In genomic region chr19:4374451-4375163, GRCh38 we compare ENCODE assay signal across 1 cellular context.
TF ChIP-seq lines count a peak whose summit lies in the region.

No MANE protein-coding gene starts in this region.

TF ChIP-seq in K562, 482 proteins besides CTCF, POLR2A, EP300 and RAD21 (continued from another document and continues in another):
- TF ChIP-seq ZBTB34 (CRISPR knock-in tag; IDR thresholded peaks at IDR 0.05) (peak; percentile 58; the same call in 1 of the 2 replicates), E2F6 (IDR thresholded peaks at IDR 0.05; ENCODE audit: borderline replicate concordance in 1 of 2, extremely low read depth in 1 of 2, insufficient read depth in 1 of 2, insufficient read length in 1 of 2, low read depth in 1 of 2, low read length in 1 of 2, poor library complexity in 1 of 2, severe bottlenecking in 1 of 2) (peak; percentile 94 to 95), FOSL1 (tag; conservative IDR thresholded peaks at IDR 0.05) (peak; percentile 100), TRIM24 (IDR thresholded peaks at IDR 0.05) (peak; percentile 66 to 84; a peak in 3 of 4 replicates), TOE1 (IDR thresholded peaks at IDR 0.05; ENCODE audit: borderline replicate concordance) (peak; percentile 82), TOE1 (CRISPR knock-in tag; IDR thresholded peaks at IDR 0.05; ENCODE audit: borderline replicate concordance, low read depth) (peak; percentile 88; the same call in 1 of the 2 replicates), ZNF444 (CRISPR knock-in tag; IDR thresholded peaks at IDR 0.05) (no peak), CREB3L1 (IDR thresholded peaks at IDR 0.05; ENCODE audit: borderline replicate concordance, low read depth) (peak; percentile 61; the same call in 1 of the 2 replicates), CTBP1 (IDR thresholded peaks at IDR 0.05; ENCODE audit: borderline replicate concordance) (peak; percentile 86), SMARCB1 (IDR thresholded peaks at IDR 0.05; ENCODE audit: insufficient read length, low read depth) (no peak), GMEB1 (CRISPR knock-in tag; IDR thresholded peaks at IDR 0.05) (peak; percentile 76), ARID4B (CRISPR knock-in tag; IDR thresholded peaks at IDR 0.05) (peak; percentile 97), ZNF12 (CRISPR knock-in tag; IDR thresholded peaks at IDR 0.05) (peak; percentile 47; the same call in 1 of the 2 replicates), MIER1 (IDR thresholded peaks at IDR 0.05; ENCODE audit: low read depth) (no peak), DLX4 (CRISPR knock-in tag; IDR thresholded peaks at IDR 0.05) (no peak), ZNF79 (CRISPR knock-in tag; IDR thresholded peaks at IDR 0.05; ENCODE audit: low read depth) (peak; percentile 68; the same call in 1 of the 2 replicates), ZNF57 (CRISPR knock-in tag; IDR thresholded peaks at IDR 0.05) (peak; percentile 82), GATAD2B (IDR thresholded peaks at IDR 0.05; ENCODE audit: borderline replicate concordance) (peak; percentile 66), CBFA2T3 (IDR thresholded peaks at IDR 0.05) (peak; percentile 70), NUFIP1 (IDR thresholded peaks at IDR 0.05; ENCODE audit: partially characterized antibody) (peak; percentile 94), SNIP1 (IDR thresholded peaks at IDR 0.05; ENCODE audit: low read depth) (no peak), SMAD1 (IDR thresholded peaks at IDR 0.05; ENCODE audit: low read depth, low read length, partially characterized antibody) (peak; percentile 17), NCOR1 (IDR thresholded peaks at IDR 0.05) (peak; percentile 79), POLR2G (IDR thresholded peaks at IDR 0.05; ENCODE audit: low read depth, low read length) (peak; percentile 90), MEF2D (tag; conservative IDR thresholded peaks at IDR 0.05; ENCODE audit: low read depth) (peak; percentile 83), KDM1A (IDR thresholded peaks at IDR 0.05) (peak in 1 of 2 experiments; percentile 68; a peak in 2 of 4 replicates), ATF7 (IDR thresholded peaks at IDR 0.05) (peak; percentile 84), POLR2H (tag; IDR thresholded peaks at IDR 0.05; ENCODE audit: low read depth) (no peak), HES1 (IDR thresholded peaks at IDR 0.05; ENCODE audit: low read depth) (peak; percentile 15), SPI1 (IDR thresholded peaks at IDR 0.05; ENCODE audit: borderline replicate concordance, low read depth, low read length) (no peak), ESRRB (CRISPR knock-in tag; IDR thresholded peaks at IDR 0.05; ENCODE audit: borderline replicate concordance) (no peak), NFIC (IDR thresholded peaks at IDR 0.05) (peak; percentile 79), PCBP1 (IDR thresholded peaks at IDR 0.05; ENCODE audit: low read depth, low read length, poor library complexity, severe bottlenecking) (peak; percentile 28), VEZF1 (CRISPR knock-in tag; IDR thresholded peaks at IDR 0.05) (peak; percentile 88), TRIM25 (IDR thresholded peaks at IDR 0.05; ENCODE audit: borderline replicate concordance) (no peak), RERE (CRISPR knock-in tag; IDR thresholded peaks at IDR 0.05; ENCODE audit: borderline replicate concordance) (0 out of 2 replicates have a peak, but pooled peaks have one; percentile 7), ATF4 (CRISPR knock-in tag; IDR thresholded peaks at IDR 0.05) (peak; percentile 74), POLR2AphosphoS5 (IDR thresholded peaks at IDR 0.05; ENCODE audit: control insufficient read depth, insufficient read depth, low read depth, low read length) (peak; percentile 51; the same call in 1 of the 2 replicates)
